In the genomic region with DNA sequence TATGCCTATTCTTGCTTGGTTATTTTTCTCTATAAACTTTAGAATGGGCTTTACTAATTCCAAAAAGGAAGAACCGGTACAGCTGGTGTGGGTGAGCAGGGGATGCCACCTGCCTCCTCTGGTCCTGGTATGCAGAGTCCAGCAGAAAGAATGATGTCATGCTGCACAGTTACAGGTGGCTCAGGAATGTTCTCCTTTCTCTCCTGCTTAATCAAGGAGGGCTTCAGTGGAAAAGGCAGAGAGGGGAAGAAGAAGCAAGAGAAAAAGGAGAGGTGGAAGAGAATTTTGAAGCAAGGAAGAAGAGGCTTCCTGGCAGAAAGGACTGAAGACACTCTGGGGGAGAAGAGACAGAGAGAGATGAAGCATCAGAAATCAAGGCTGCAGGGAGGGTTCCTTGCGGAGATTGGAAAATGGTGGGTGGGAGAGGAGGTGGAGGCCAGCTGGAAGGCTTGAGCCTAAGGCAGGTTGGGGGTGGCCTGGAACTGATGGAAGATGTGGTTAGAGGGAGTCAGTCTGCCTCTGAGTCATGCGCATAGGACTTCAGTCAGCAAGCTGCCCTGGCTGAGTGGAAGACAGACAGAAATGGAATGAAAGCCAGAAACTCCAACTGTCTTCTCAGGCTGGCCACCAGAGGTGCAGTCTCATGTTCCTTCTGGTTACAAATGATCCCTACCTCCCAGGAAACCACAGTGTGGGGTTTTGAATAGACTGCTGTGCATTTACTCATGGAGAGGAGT, we compare ENCODE assay signal across 8 cellular contexts.
DNase-seq lines count a peak whose midpoint lies in the region; ATAC-seq, FAIRE-seq and TF ChIP-seq lines count a peak whose summit lies in the region.

No MANE protein-coding gene starts in this region.

- no peak for FAIRE-seq in D721Med (lab: Jason Lieb, UNC)

- H3K4me1 ChIP-seq in right lobe of liver: no peaks in the 10 kb centered on the region

- TF ChIP-seq CTCF in D721Med (IDR thresholded peaks at IDR 0.05; ENCODE audit: insufficient read depth, missing control alignments) (peak; percentile 19), right lobe of liver (IDR thresholded peaks at IDR 0.05) (peak in 2 of 4 donors; percentile 16 to 22)

- ATAC-seq in right lobe of liver: peak in 3 of 4 donors; percentile 47 to 73 (median 58)
- ATAC-seq in HG03571 (IDR thresholded peaks at IDR 0.05; ENCODE audit: unreplicated experiment): no peak
- ATAC-seq in GM21367 (IDR thresholded peaks at IDR 0.05; ENCODE audit: unreplicated experiment): no peak
- ATAC-seq in HG02798 (IDR thresholded peaks at IDR 0.05; ENCODE audit: poor library complexity, unreplicated experiment): no peak

- no peaks in the 10 kb centered on the region for H3K36me3 ChIP-seq in right lobe of liver

- DNase-seq in D721Med (ENCODE audit: insufficient read length, low spot score) (no peak), amniotic stem cell (lab: John Stamatoyannopoulos, UW) (peak; percentile 44), right lobe of liver (no peak), T-helper 9 cell (no peak)
- peak; percentile 54 for DNase-seq in Jurkat, Clone E6-1 (ENCODE audit: low read depth, low spot score)

- H3K27me3 ChIP-seq in right lobe of liver: no peaks in the 10 kb centered on the region

- intact Hi-C loops in right lobe of liver (cut with DNase I): no loop called here

- no peak for TF ChIP-seq POLR2A in right lobe of liver (IDR thresholded peaks at IDR 0.05)

- no peak overlapping the region for H3K27ac ChIP-seq in right lobe of liver

- 55% methylated on average over 3 of the region's 3 CpGs for WGBS in right lobe of liver (ENCODE audit: insufficient coverage, low coverage, low lambda C conversion rate, missing lambda C conversion rate)

- no peaks in the 10 kb centered on the region for H3K9me3 ChIP-seq in right lobe of liver

- H3K4me3 ChIP-seq in Jurkat, Clone E6-1 (ENCODE audit: low read length): no peak overlapping the region
- no peak overlapping the region for H3K4me3 ChIP-seq in right lobe of liver

Comparison
In these comparisons a context has a peak if more than half of its experiments do, and no peak if none do; other contexts are left out.
1. DNase-seq: peak in Jurkat, Clone E6-1 (single experiment) and amniotic stem cell (single experiment); none in D721Med (single experiment), right lobe of liver (0 of 3) and T-helper 9 cell (single experiment).
2. ATAC-seq: peak in right lobe of liver (3 of 4); none in HG03571 (single experiment), GM21367 (single experiment) and HG02798 (single experiment).